ENCODE assay signal across 12 cellular contexts in the genomic region with DNA sequence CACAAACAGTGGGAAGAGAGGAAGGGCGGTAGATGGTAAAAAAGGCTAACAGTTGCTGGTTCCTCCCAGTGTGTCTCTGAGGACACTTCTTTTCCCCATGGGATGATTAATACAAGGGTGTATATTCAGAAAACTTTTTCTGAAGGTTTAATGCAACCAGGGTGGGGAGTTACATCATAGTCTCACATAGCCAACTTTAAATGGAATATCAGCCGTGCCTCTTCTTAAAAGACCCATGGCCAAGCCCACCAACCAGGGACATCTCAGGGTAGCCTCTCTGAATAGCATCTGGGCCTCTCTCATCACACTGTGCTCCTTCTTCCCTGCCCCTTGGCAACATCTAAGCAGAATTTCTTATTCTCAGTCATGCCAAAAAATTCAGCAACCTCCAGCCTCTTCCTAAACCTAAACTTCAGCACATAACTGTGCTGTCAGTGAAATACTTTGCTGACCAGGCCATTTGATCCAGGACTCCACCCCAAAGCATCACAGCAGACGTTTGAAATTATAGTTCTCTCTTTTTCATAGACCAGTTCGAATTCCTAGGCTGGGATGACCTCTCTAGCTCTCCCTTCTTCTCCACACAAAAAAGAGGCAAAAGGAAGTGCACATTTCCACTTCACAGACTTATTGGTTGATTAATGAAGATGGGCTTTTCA.
DNase-seq lines count a peak whose midpoint lies in the region; ATAC-seq and TF ChIP-seq lines count a peak whose summit lies in the region.
"Had no signal": no experiment of that assay in that cellular context is flagged by ENCODE, and none has a peak within 500 bp of the region (broad histone marks: within the 10 kb centered on the region; RNA-seq: fewer than 3 reads in every experiment).

No MANE protein-coding gene starts in this region.

- no peaks in the 10 kb centered on the region for H3K27me3 Mint-ChIP-seq in mesothelial cell of epicardium (ENCODE audit: low read depth)
- H3K27me3 Mint-ChIP-seq in stimulated activated memory B cell treated with anti-CD40 and anti-IgM and Interleukin-4, amounts not matched to agents 10 μg/mL and 1 μg/mL and 100 μg/mL, for 72 hours, result no peaks in the 10 kb centered on the region

- DNase-seq in AG09319 (ENCODE audit: extremely low read depth, low read depth) (peak; percentile 76), M059J (ENCODE audit: low read depth) (peak; percentile 23), choroid plexus epithelial cell (ENCODE audit: low read depth) (peak; percentile 76), mesothelial cell of epicardium (ENCODE audit: low spot score in 2 of 2, unreplicated experiment in 2 of 2) (no peak), SK-N-DZ (ENCODE audit: low spot score) (no peak)
- DNase-seq: CD8-positive, alpha-beta memory T cell; NCI-H446; stimulated activated CD4-positive, alpha-beta T cell treated with anti-CD3 and anti-CD28 coated beads, Interleukin-4, amount 100 ng/mL, for 4 hours; stomach had no signal

- no peak for ATAC-seq in GM21717 (IDR thresholded peaks at IDR 0.05; ENCODE audit: unreplicated experiment)
- no peak for ATAC-seq in stimulated activated memory B cell treated with anti-CD40 and anti-IgM and Interleukin-4, amounts not matched to agents 10 μg/mL and 1 μg/mL and 100 μg/mL, for 72 hours
- ATAC-seq in GM21576 (IDR thresholded peaks at IDR 0.05; ENCODE audit: unreplicated experiment), result no peak

- H3K27ac Mint-ChIP-seq in mesothelial cell of epicardium, result peak overlapping the region; percentile 95
- no peak overlapping the region for H3K27ac Mint-ChIP-seq in stimulated activated memory B cell treated with anti-CD40 and anti-IgM and Interleukin-4, amounts not matched to agents 10 μg/mL and 1 μg/mL and 100 μg/mL, for 72 hours
- H3K27ac Mint-ChIP-seq: CD8-positive, alpha-beta memory T cell had no signal

- peaks cover 34% of the 10 kb centered on the region for H3K4me1 Mint-ChIP-seq in mesothelial cell of epicardium
- H3K4me1 Mint-ChIP-seq in stimulated activated memory B cell treated with anti-CD40 and anti-IgM and Interleukin-4, amounts not matched to agents 10 μg/mL and 1 μg/mL and 100 μg/mL, for 72 hours, result no peaks in the 10 kb centered on the region
- H3K4me1 Mint-ChIP-seq: CD8-positive, alpha-beta memory T cell had no signal

- no peaks in the 10 kb centered on the region for H3K9me3 Mint-ChIP-seq in mesothelial cell of epicardium
- H3K9me3 Mint-ChIP-seq in stimulated activated memory B cell treated with anti-CD40 and anti-IgM and Interleukin-4, amounts not matched to agents 10 μg/mL and 1 μg/mL and 100 μg/mL, for 72 hours, result no peaks in the 10 kb centered on the region
- H3K9me3 Mint-ChIP-seq: CD8-positive, alpha-beta memory T cell had no signal

- H3K4me3 Mint-ChIP-seq in mesothelial cell of epicardium, result peak overlapping the region; percentile 20
- no peak overlapping the region for H3K4me3 Mint-ChIP-seq in stimulated activated memory B cell treated with anti-CD40 and anti-IgM and Interleukin-4, amounts not matched to agents 10 μg/mL and 1 μg/mL and 100 μg/mL, for 72 hours
- H3K4me3 Mint-ChIP-seq: CD8-positive, alpha-beta memory T cell had no signal

- no peak overlapping the region for H3K4me3 ChIP-seq in choroid plexus epithelial cell (ENCODE audit: low read depth, low read length)
- H3K4me3 ChIP-seq: stomach had no signal

- TF ChIP-seq CTCF in AG09319 (IDR thresholded peaks at IDR 0.05; ENCODE audit: low read depth, low read length) (no peak), choroid plexus epithelial cell (conservative IDR thresholded peaks at IDR 0.05; ENCODE audit: low read depth, low read length) (no peak), mesothelial cell of epicardium (IDR thresholded peaks at IDR 0.05; ENCODE audit: unreplicated experiment) (no peak)

- no peaks in the 10 kb centered on the region for H3K36me3 Mint-ChIP-seq in mesothelial cell of epicardium
- no peaks in the 10 kb centered on the region for H3K36me3 Mint-ChIP-seq in stimulated activated memory B cell treated with anti-CD40 and anti-IgM and Interleukin-4, amounts not matched to agents 10 μg/mL and 1 μg/mL and 100 μg/mL, for 72 hours
- H3K36me3 Mint-ChIP-seq: CD8-positive, alpha-beta memory T cell had no signal

Comparison
In these comparisons a context has a peak if more than half of its experiments do, and no peak if none do; other contexts are left out.
1. DNase-seq: peak in AG09319 (single experiment), M059J (single experiment) and choroid plexus epithelial cell (single experiment); none in mesothelial cell of epicardium (0 of 2) and SK-N-DZ (single experiment).